In genomic region chr5:181098642-181099452, GRCh38 we compare ENCODE assay signal across 19 cellular contexts. TPM values are rescaled to one million over a fixed set of nuclear protein-coding genes. Genes with fewer than 3 reads are reported as not detected.
DNase-seq lines count a peak whose midpoint lies in the region; ATAC-seq and TF ChIP-seq lines count a peak whose summit lies in the region.
"Had no signal": no experiment of that assay in that cellular context is flagged by ENCODE, and none has a peak within 500 bp of the region (broad histone marks: within the 10 kb centered on the region; RNA-seq: fewer than 3 reads in every experiment).

No MANE protein-coding gene starts in this region.

- H3K4me3 Mint-ChIP-seq in Caco-2 (ENCODE audit: unreplicated experiment) = peak overlapping the region; percentile 67
- H3K4me3 Mint-ChIP-seq: natural killer cell had no signal

- H3K27me3 ChIP-seq in Caco-2 (replicated peaks; ENCODE audit: control insufficient read depth, insufficient read depth, low read length) (peaks cover 6% of the 10 kb centered on the region), MG63 (peaks cover 12% of the 10 kb centered on the region), esophagus muscularis mucosa (peaks cover 0 to 38% (median 17%) of the 10 kb centered on the region in 4 donors)

- 23% methylated on average over 20 of the region's 22 CpGs for WGBS in esophagus muscularis mucosa

- H3K36me3 ChIP-seq in Caco-2 (ENCODE audit: control insufficient read depth, insufficient read depth, low read length) = no peaks in the 10 kb centered on the region
- no peaks in the 10 kb centered on the region for H3K36me3 ChIP-seq in MG63
- no peaks in the 10 kb centered on the region for H3K36me3 ChIP-seq in esophagus muscularis mucosa
- H3K36me3 ChIP-seq: SJSA1 had no signal

- no peak for ATAC-seq in HG03439 (IDR thresholded peaks at IDR 0.05; ENCODE audit: unreplicated experiment)
- ATAC-seq in HG02852 (IDR thresholded peaks at IDR 0.05; ENCODE audit: unreplicated experiment) = no peak
- ATAC-seq: natural killer cell had no signal

- H3K4me1 ChIP-seq in Caco-2 (no peaks in the 10 kb centered on the region), esophagus muscularis mucosa (peaks cover 3 to 8% (median 7%) of the 10 kb centered on the region in 4 donors)

- no peak for TF ChIP-seq EP300 in esophagus muscularis mucosa (IDR thresholded peaks at IDR 0.05)

- peaks cover under 1% of the 10 kb centered on the region for H3K4me1 Mint-ChIP-seq in Caco-2 (ENCODE audit: low read depth, unreplicated experiment)

- H3K4me3 ChIP-seq in Caco-2 (ENCODE audit: low read depth, low read length) (no peak overlapping the region), MG63 (0 out of 2 replicates have a peak overlapping the region, but pooled peaks have one; percentile 2), esophagus muscularis mucosa (no peak overlapping the region)
- H3K4me3 ChIP-seq: SJSA1 had no signal

- no peaks in the 10 kb centered on the region for H3K36me3 Mint-ChIP-seq in Caco-2 (ENCODE audit: insufficient read depth, unreplicated experiment)
- H3K36me3 Mint-ChIP-seq: CD4-positive, alpha-beta memory T cell; natural killer cell had no signal

- CTCF ChIA-PET in Caco-2 (lab: Charles Lee) = no interaction called here

- no peak for TF ChIP-seq POLR2A in esophagus muscularis mucosa (IDR thresholded peaks at IDR 0.05; ENCODE audit: low read depth)

- peaks cover 7% of the 10 kb centered on the region for H3K27me3 Mint-ChIP-seq in Caco-2 (ENCODE audit: insufficient read depth, unreplicated experiment)

- H3K27ac ChIP-seq in esophagus muscularis mucosa (replicated peaks in 1 of 4) = no peak overlapping the region
- H3K27ac ChIP-seq: SJSA1 had no signal

- no peak for TF ChIP-seq CTCF in Caco-2 (IDR thresholded peaks at IDR 0.05; ENCODE audit: insufficient read depth in 1 of 2, low read depth in 1 of 2, low read length in 1 of 2, severe bottlenecking in 1 of 2, unreplicated experiment in 1 of 2)
- no peak for TF ChIP-seq CTCF in esophagus muscularis mucosa (IDR thresholded peaks at IDR 0.05)
- TF ChIP-seq CTCF in GM20000 (IDR thresholded peaks at IDR 0.05; ENCODE audit: extremely low read depth, missing control alignments) = no peak

- intact Hi-C loops in Caco-2 (cut with micrococcal nuclease; ENCODE audit: unreplicated experiment) (no loop called here), esophagus muscularis mucosa (cut with DNase I) (no loop called here)

- POLR2A ChIA-PET in Caco-2 (lab: Charles Lee) = no interaction called here

- no TSS peak for BruUV-seq in Caco-2 (replicated peaks; lab: Mats Ljungman, UMichigan)

- no peaks in the 10 kb centered on the region for H3K9me3 Mint-ChIP-seq in Caco-2 (ENCODE audit: unreplicated experiment)
- H3K9me3 Mint-ChIP-seq: natural killer cell had no signal

- no peaks in the 10 kb centered on the region for H3K9me3 ChIP-seq in Caco-2
- H3K9me3 ChIP-seq in MG63 = peaks cover 3% of the 10 kb centered on the region; the same call in 1 of the 2 replicates
- H3K9me3 ChIP-seq in esophagus muscularis mucosa = no peaks in the 10 kb centered on the region

- no peak overlapping the region for H3K27ac Mint-ChIP-seq in Caco-2 (ENCODE audit: unreplicated experiment)
- H3K27ac Mint-ChIP-seq: natural killer cell had no signal

- peak; percentile 71 for DNase-seq in DMS 273 (lab: John Stamatoyannopoulos, UW; ENCODE audit: unreplicated experiment)
- no peak for DNase-seq in DMS 273 treated with DMSO at 0.1 percent for 48 hours (lab: John Stamatoyannopoulos, UW)
- no peak for DNase-seq in Caco-2
- peak; percentile 48 for DNase-seq in MG63
- peak; percentile 88 for DNase-seq in esophagus muscularis mucosa (ENCODE audit: extremely low spot score)
- no peak for DNase-seq in GM20000 (ENCODE audit: low spot score)
- DNase-seq: 8988T; CD4-positive, alpha-beta memory T cell; central memory CD4-positive, alpha-beta T cell; KG1; natural killer cell; NCI-H1417; NCI-H446 had no signal

RNA-seq across cellular contexts. Expression of gene OR2V1, which starts 32.1 kb away (rescaled TPM):
- total RNA-seq in Caco-2 (2022) (not detected in 2 replicates), esophagus muscularis mucosa (not detected)
- not detected in 2 replicates for total RNA-seq in MG63 (2014; rRNA removed; shearing (Covaris generic); ENCODE audit: low replicate concordance)
- total RNA-seq: CD4-positive, alpha-beta memory T cell; fibroblast of villous mesenchyme; lower leg skin; natural killer cell; SJSA1; temporal lobe had no signal

RNA-seq across cellular contexts. Expression of gene OR2V2, which starts 48.5 kb away (rescaled TPM):
- total RNA-seq in Caco-2 (2022) = not detected in 2 replicates
- total RNA-seq in MG63 (2014; rRNA removed; shearing (Covaris generic); ENCODE audit: low replicate concordance) = not detected in 2 replicates
- not detected for total RNA-seq in esophagus muscularis mucosa
- total RNA-seq: CD4-positive, alpha-beta memory T cell; fibroblast of villous mesenchyme; lower leg skin; natural killer cell; SJSA1; temporal lobe had no signal

RNA-seq across cellular contexts. Expression of gene BTNL9, which starts 58.8 kb away (rescaled TPM):
- total RNA-seq in Caco-2 (2022) = 8.4 and 10.0 TPM in 2 replicates
- 0.76 and 0.99 TPM in 2 replicates for total RNA-seq in MG63 (2014; rRNA removed; shearing (Covaris generic); ENCODE audit: low replicate concordance)
- 10 to 100 TPM in 2 of 4 donors, 1 to 10 TPM in 2; 9.1 to 30.6 (median 15.0) TPM for total RNA-seq in esophagus muscularis mucosa
- total RNA-seq: CD4-positive, alpha-beta memory T cell; fibroblast of villous mesenchyme; SJSA1 had no signal

Comparison
In these comparisons a context has a peak if more than half of its experiments do, and no peak if none do; other contexts are left out.
1. DNase-seq: peak in DMS 273 (single experiment), MG63 (single experiment) and esophagus muscularis mucosa (single experiment); none in DMS 273 treated with DMSO at 0.1 percent for 48 hours (single experiment), Caco-2 (0 of 2) and GM20000 (single experiment).